Comparison of ENCODE assay signal across 10 cellular contexts in genomic region chr20:38842017-38842416, GRCh38. TPM values are rescaled to one million over a fixed set of nuclear protein-coding genes. Genes with fewer than 3 reads are reported as not detected.
DNase-seq lines count a peak whose midpoint lies in the region; ATAC-seq and TF ChIP-seq lines count a peak whose summit lies in the region.
"Had no signal": no experiment of that assay in that cellular context is flagged by ENCODE, and none has a peak within 500 bp of the region (broad histone marks: within the 10 kb centered on the region; RNA-seq: fewer than 3 reads in every experiment).

No MANE protein-coding gene starts in this region.

- CTCF ChIA-PET in CD4-positive, alpha-beta T cell (lab: Charles Lee), result no interaction called here
- CTCF ChIA-PET in PC-3 (lab: Charles Lee), result interaction anchor here (0.6 kb wide), 1 partner anchor 45 kb away, joined by 3 read pairs; no protein-coding TSS in a partner anchor

- intact Hi-C loops in CD4-positive, alpha-beta T cell (cut with DNase I, micrococcal nuclease), result loop anchor here (2.0 to 5.0 kb wide), 2 partner anchors 21 to 50 kb away; no protein-coding TSS in a partner anchor
- intact Hi-C loops in activated T-helper 1 cell treated with anti-CD3 and anti-CD28 coated beads, Interleukin-12 subunit alpha, Interleukin-12 subunit beta, Interleukin-2, Interleukin-4 antibody, amounts not matched to agents 30 ng/mL and 10 ng/mL and 1 ng/mL, durations not matched to agents 14 hours and 24 hours and 36 hours (cut with micrococcal nuclease), result loop anchor here (1.0 to 5.0 kb wide), 6 partner anchors 9 to 155 kb away; no protein-coding TSS in a partner anchor
- intact Hi-C loops in PC-3 (cut with micrococcal nuclease), result no loop called here
- intact Hi-C loops in gastrocnemius medialis (cut with DNase I; ENCODE audit: low total_unique reads), result no loop called here

- H2AFZ ChIP-seq in PC-3 (ENCODE audit: low read length), result no peak overlapping the region

- TF ChIP-seq CTCF in CD4-positive, alpha-beta T cell (IDR thresholded peaks at IDR 0.05), result no peak
- TF ChIP-seq CTCF in PC-3 (conservative IDR thresholded peaks at IDR 0.05; ENCODE audit: low read depth, low read length) (no peak), gastrocnemius medialis (IDR thresholded peaks at IDR 0.05 in 4 of 5, conservative IDR thresholded peaks at IDR 0.05 in 1 of 5) (no peak)

- no peak for ATAC-seq in CD4-positive, alpha-beta T cell (ENCODE audit: poor library complexity)
- peak; percentile 39 for ATAC-seq in GM19372 (IDR thresholded peaks at IDR 0.05; ENCODE audit: low read depth, unreplicated experiment)
- ATAC-seq in HG03095 (IDR thresholded peaks at IDR 0.05; ENCODE audit: unreplicated experiment), result peak; percentile 29
- ATAC-seq in PC-3, result no peak
- no peak for ATAC-seq in gastrocnemius medialis
- ATAC-seq: Panc1 had no signal

- no peak for TF ChIP-seq POLR2A in gastrocnemius medialis (IDR thresholded peaks at IDR 0.05)

- no peaks in the 10 kb centered on the region for H3K9me2 ChIP-seq in PC-3 (replicated peaks; ENCODE audit: low read length)

- H3K36me3 ChIP-seq in PC-3 (ENCODE audit: low read depth, low read length), result no peaks in the 10 kb centered on the region
- H3K36me3 ChIP-seq in gastrocnemius medialis, result no peaks in the 10 kb centered on the region

- H3K4me1 ChIP-seq in PC-3 (ENCODE audit: insufficient read depth, low read length) (no peaks in the 10 kb centered on the region), gastrocnemius medialis (no peaks in the 10 kb centered on the region)
- H3K4me1 ChIP-seq: Caco-2 had no signal

- peak overlapping the region; percentile 80 for H3K4me3 Mint-ChIP-seq in CD4-positive, alpha-beta T cell
- H3K4me3 Mint-ChIP-seq in activated T-helper 1 cell treated with anti-CD3 and anti-CD28 coated beads, Interleukin-12 subunit alpha, Interleukin-12 subunit beta, Interleukin-2, Interleukin-4 antibody, amounts not matched to agents 30 ng/mL and 10 ng/mL and 1 ng/mL, durations not matched to agents 14 hours and 24 hours and 36 hours, result peak overlapping the region; percentile 78

- no peaks in the 10 kb centered on the region for H3K9me3 Mint-ChIP-seq in CD4-positive, alpha-beta T cell
- peaks cover 8% of the 10 kb centered on the region for H3K9me3 Mint-ChIP-seq in activated T-helper 1 cell treated with anti-CD3 and anti-CD28 coated beads, Interleukin-12 subunit alpha, Interleukin-12 subunit beta, Interleukin-2, Interleukin-4 antibody, amounts not matched to agents 30 ng/mL and 10 ng/mL and 1 ng/mL, durations not matched to agents 14 hours and 24 hours and 36 hours

- H3K27ac Mint-ChIP-seq in CD4-positive, alpha-beta T cell, result peak overlapping the region; percentile 97
- H3K27ac Mint-ChIP-seq in activated T-helper 1 cell treated with anti-CD3 and anti-CD28 coated beads, Interleukin-12 subunit alpha, Interleukin-12 subunit beta, Interleukin-2, Interleukin-4 antibody, amounts not matched to agents 30 ng/mL and 10 ng/mL and 1 ng/mL, durations not matched to agents 14 hours and 24 hours and 36 hours, result peak overlapping the region; percentile 97

- H3K4me3 ChIP-seq in PC-3 (ENCODE audit: low read length) (no peak overlapping the region), gastrocnemius medialis (no peak overlapping the region)

- no peak for DNase-seq in CD4-positive, alpha-beta T cell
- no peak for DNase-seq in activated T-helper 1 cell treated with anti-CD3 and anti-CD28 coated beads, Interleukin-12 subunit alpha, Interleukin-12 subunit beta, Interleukin-2, Interleukin-4 antibody, amounts not matched to agents 30 ng/mL and 10 ng/mL and 1 ng/mL, durations not matched to agents 14 hours and 24 hours and 36 hours (ENCODE audit: low spot score)
- DNase-seq in PC-3, result no peak
- no peak for DNase-seq in HCEC 1CT
- no peak for DNase-seq in gastrocnemius medialis
- no peak for DNase-seq in NCI-H345 (lab: John Stamatoyannopoulos, UW)

- H3F3A ChIP-seq in PC-3 (ENCODE audit: low read length, unreplicated experiment), result no peaks in the 10 kb centered on the region

- no peaks in the 10 kb centered on the region for H3K27me3 ChIP-seq in CD4-positive, alpha-beta T cell (ENCODE audit: control insufficient read depth, insufficient read depth, low read length)
- H3K27me3 ChIP-seq in PC-3 (ENCODE audit: low read length) (peaks cover 60% of the 10 kb centered on the region), gastrocnemius medialis (no peaks in the 10 kb centered on the region)

- peaks cover 85% of the 10 kb centered on the region for H3K4me1 Mint-ChIP-seq in CD4-positive, alpha-beta T cell (ENCODE audit: low read depth)
- peaks cover 76% of the 10 kb centered on the region for H3K4me1 Mint-ChIP-seq in activated T-helper 1 cell treated with anti-CD3 and anti-CD28 coated beads, Interleukin-12 subunit alpha, Interleukin-12 subunit beta, Interleukin-2, Interleukin-4 antibody, amounts not matched to agents 30 ng/mL and 10 ng/mL and 1 ng/mL, durations not matched to agents 14 hours and 24 hours and 36 hours (ENCODE audit: low read depth)

- H4K20me1 ChIP-seq in PC-3 (ENCODE audit: low read length), result no peaks in the 10 kb centered on the region

- H3K27ac ChIP-seq in CD4-positive, alpha-beta T cell (ENCODE audit: low read depth, low read length), result peak overlapping the region; percentile 63
- H3K27ac ChIP-seq in PC-3 (ENCODE audit: low read length) (no peak overlapping the region), gastrocnemius medialis (no peak overlapping the region)

- no peak overlapping the region for H3K9ac ChIP-seq in PC-3 (ENCODE audit: low read length)

- H3K27me3 Mint-ChIP-seq in CD4-positive, alpha-beta T cell, result no peaks in the 10 kb centered on the region
- no peaks in the 10 kb centered on the region for H3K27me3 Mint-ChIP-seq in activated T-helper 1 cell treated with anti-CD3 and anti-CD28 coated beads, Interleukin-12 subunit alpha, Interleukin-12 subunit beta, Interleukin-2, Interleukin-4 antibody, amounts not matched to agents 30 ng/mL and 10 ng/mL and 1 ng/mL, durations not matched to agents 14 hours and 24 hours and 36 hours (ENCODE audit: insufficient read depth)

- POLR2A ChIA-PET in CD4-positive, alpha-beta T cell (lab: Charles Lee), result interaction anchor here (1.1 to 7.3 kb wide), 7 partner anchors 8 to 370 kb away, joined by 3 to 92 read pairs (median 6); partner anchors contain the start of gene PPP1R16B
- POLR2A ChIA-PET in PC-3 (lab: Charles Lee; ENCODE audit: unreplicated experiment), result no interaction called here

- H3K9me3 ChIP-seq in CD4-positive, alpha-beta T cell (ENCODE audit: control insufficient read depth, low read length), result no peaks in the 10 kb centered on the region
- H3K9me3 ChIP-seq in PC-3 (ENCODE audit: low read length), result no peaks in the 10 kb centered on the region
- no peaks in the 10 kb centered on the region for H3K9me3 ChIP-seq in gastrocnemius medialis
- H3K9me3 ChIP-seq: Caco-2 had no signal

- peaks cover 63% of the 10 kb centered on the region for H3K36me3 Mint-ChIP-seq in CD4-positive, alpha-beta T cell (ENCODE audit: low read depth)
- peaks cover 67% of the 10 kb centered on the region for H3K36me3 Mint-ChIP-seq in activated T-helper 1 cell treated with anti-CD3 and anti-CD28 coated beads, Interleukin-12 subunit alpha, Interleukin-12 subunit beta, Interleukin-2, Interleukin-4 antibody, amounts not matched to agents 30 ng/mL and 10 ng/mL and 1 ng/mL, durations not matched to agents 14 hours and 24 hours and 36 hours (ENCODE audit: low read depth)

- no peaks in the 10 kb centered on the region for H3K79me2 ChIP-seq in PC-3 (ENCODE audit: low read length)

- no TSS peak for BruUV-seq in PC-3 (replicated peaks; lab: Mats Ljungman, UMichigan)

- in situ Hi-C loops in gastrocnemius medialis (cut with MboI; ENCODE audit: low sequenced_read_pairs in 4 of 4), result no loop called here

- no peak overlapping the region for H3K4me2 ChIP-seq in PC-3 (ENCODE audit: low read length)

RNA-seq across cellular contexts. Expression of gene PPP1R16B, which starts 36.5 kb away (rescaled TPM):
- 10 to 100 TPM; 87.6 to 91.1 TPM for total RNA-seq in CD4-positive, alpha-beta T cell
- 139 and 143 TPM in 2 replicates for total RNA-seq in activated T-helper 1 cell treated with anti-CD3 and anti-CD28 coated beads, Interleukin-12 subunit alpha, Interleukin-12 subunit beta, Interleukin-2, Interleukin-4 antibody, amounts not matched to agents 30 ng/mL and 10 ng/mL and 1 ng/mL, durations not matched to agents 14 hours and 24 hours and 36 hours
- 0.04 and 0.12 TPM in 2 replicates for total RNA-seq in PC-3 (2014; rRNA removed)
- total RNA-seq in gastrocnemius medialis, result 1 to 10 TPM in 1 of 4 donors, under 1 TPM in 3; 0.16 to 2.4 (median 0.59) TPM
- total RNA-seq: Caco-2 had no signal

Comparison
In these comparisons a context has a peak if more than half of its experiments do, and no peak if none do; other contexts are left out.
1. ATAC-seq: peak in GM19372 (single experiment) and HG03095 (single experiment); none in CD4-positive, alpha-beta T cell (single experiment), PC-3 (single experiment) and gastrocnemius medialis (0 of 2).
2. RNA of gene PPP1R16B, which starts 36.5 kb away (total RNA-seq): 139 to 143 TPM in activated T-helper 1 cell treated with anti-CD3 and anti-CD28 coated beads, Interleukin-12 subunit alpha, Interleukin-12 subunit beta, Interleukin-2, Interleukin-4 antibody, amounts not matched to agents 30 ng/mL and 10 ng/mL and 1 ng/mL, durations not matched to agents 14 hours and 24 hours and 36 hours and 87.6 to 91.1 TPM in CD4-positive, alpha-beta T cell; 0.16 to 2.4 TPM in gastrocnemius medialis and 0.04 to 0.12 TPM in PC-3; every median in the first group is over 10 times any median in the second.
3. intact Hi-C loops: an anchor here in CD4-positive, alpha-beta T cell (2.0 to 5.0 kb wide) and activated T-helper 1 cell treated with anti-CD3 and anti-CD28 coated beads, Interleukin-12 subunit alpha, Interleukin-12 subunit beta, Interleukin-2, Interleukin-4 antibody, amounts not matched to agents 30 ng/mL and 10 ng/mL and 1 ng/mL, durations not matched to agents 14 hours and 24 hours and 36 hours (1.0 to 5.0 kb wide); none called in PC-3 and gastrocnemius medialis.